In the genomic region with DNA sequence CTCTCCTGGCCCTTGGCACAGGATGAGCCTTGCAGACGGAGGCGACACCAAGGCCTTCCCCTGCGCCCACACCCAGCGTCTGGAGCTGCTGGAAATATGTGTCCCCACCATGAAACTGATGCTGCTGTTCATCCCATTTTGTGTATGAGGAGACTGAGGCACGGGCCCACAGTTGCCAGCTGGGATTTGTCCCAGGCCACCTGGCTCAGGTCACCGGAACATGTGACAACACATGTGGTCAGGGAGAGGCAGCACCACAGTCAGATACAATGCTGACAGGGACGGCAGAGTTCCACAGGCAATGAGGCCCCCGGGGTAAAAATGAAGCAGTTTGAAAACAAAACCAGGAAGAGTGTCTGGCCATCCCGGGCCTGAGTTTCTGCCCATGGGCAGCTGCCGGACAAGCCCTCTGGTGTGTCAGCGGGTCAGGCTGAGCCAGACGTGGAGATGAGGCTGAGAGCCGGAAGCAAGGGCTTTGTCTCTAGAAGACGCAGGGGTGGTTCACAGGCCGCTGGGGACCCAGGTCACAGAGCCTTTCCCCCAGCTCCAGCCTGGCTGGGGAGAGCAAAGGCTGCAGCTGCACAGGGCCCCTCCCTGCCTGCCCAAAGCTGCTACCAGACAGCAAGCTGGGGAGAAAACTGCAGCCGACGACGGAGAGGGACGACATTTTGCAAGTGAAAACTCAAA, we compare ENCODE assay signal across 14 cellular contexts.
A peak's percentile ranks its signal among the peaks of the same experiment; 100 is the strongest.
DNase-seq lines count a peak whose midpoint lies in the region; FAIRE-seq and TF ChIP-seq lines count a peak whose summit lies in the region.
"Had no signal": no experiment of that assay in that cellular context is flagged by ENCODE, and none has a peak within 500 bp of the region (broad histone marks: within the 10 kb centered on the region; RNA-seq: fewer than 3 reads in every experiment).

No MANE protein-coding gene starts in this region.

- peaks cover 15 to 16% of the 10 kb centered on the region in 2 experiments for H3K27me3 ChIP-seq in endothelial cell of umbilical vein (ENCODE audit: control insufficient read depth in 2 of 2, insufficient read depth in 2 of 2, low read length in 2 of 2)
- H3K27me3 ChIP-seq in suprapubic skin, result peaks cover 5% of the 10 kb centered on the region

- H4K20me1 ChIP-seq in endothelial cell of umbilical vein (replicated peaks; ENCODE audit: control insufficient read depth, extremely low read depth, insufficient read depth, low read length), result no peaks in the 10 kb centered on the region

- H3K4me2 ChIP-seq in endothelial cell of umbilical vein (ENCODE audit: insufficient read depth, low read length), result no peak overlapping the region

- CTCF ChIA-PET in endothelial cell of umbilical vein (lab: Charles Lee), result no interaction called here

- H3K4me1 Mint-ChIP-seq in mesothelial cell of epicardium, result peaks cover 56% of the 10 kb centered on the region

- H3K27ac ChIP-seq in endothelial cell of umbilical vein (ENCODE audit: insufficient read depth, low read depth, low read length), result no peak overlapping the region
- no peak overlapping the region for H3K27ac ChIP-seq in suprapubic skin

- H3K4me3 ChIP-seq in endothelial cell of umbilical vein (replicated peaks in 1 of 3; ENCODE audit: insufficient read depth in 1 of 3, low read depth in 1 of 3, low read length in 3 of 3) (no peak overlapping the region), suprapubic skin (no peak overlapping the region)
- H3K4me3 ChIP-seq: GM12878 had no signal

- peak; percentile 8 for DNase-seq in activated naive CD4-positive, alpha-beta T cell treated with anti-CD3 and anti-CD28 coated beads, Interleukin-2, amount 50 U/mL, for 16 hours
- DNase-seq in endothelial cell of umbilical vein (ENCODE audit: low read depth, low spot score), result peak; percentile 6
- peak; percentile 12 to 34 for DNase-seq in mesothelial cell of epicardium (ENCODE audit: low spot score in 2 of 2, unreplicated experiment in 2 of 2)
- peak; percentile 55 to 72 for DNase-seq in suprapubic skin (ENCODE audit: low spot score in 2 of 2)
- no peak for DNase-seq in EL
- DNase-seq in midbrain (lab: John Stamatoyannopoulos, UW), result no peak
- no peak for DNase-seq in D721Med (ENCODE audit: insufficient read length, low spot score)
- DNase-seq: NCI-H2171 treated with DMSO at 0.1 percent for 48 hours; stimulated activated CD8-positive, alpha-beta memory T cell treated with anti-CD3 and anti-CD28 coated beads, Interleukin-4, amount 100 ng/mL, for 48 hours had no signal

- H3K36me3 ChIP-seq in endothelial cell of umbilical vein (ENCODE audit: control insufficient read depth in 2 of 2, extremely low read depth in 1 of 2, insufficient read depth in 2 of 2, low read length in 2 of 2) (no peaks in the 10 kb centered on the region), suprapubic skin (no peaks in the 10 kb centered on the region)

- no peaks in the 10 kb centered on the region for H3K4me1 ChIP-seq in endothelial cell of umbilical vein (ENCODE audit: control insufficient read depth, extremely low read depth, insufficient read depth, low read length)
- H3K4me1 ChIP-seq in suprapubic skin, result peaks cover 15% of the 10 kb centered on the region

- H3K9me3 Mint-ChIP-seq in mesothelial cell of epicardium, result peaks cover 8% of the 10 kb centered on the region
- H3K9me3 Mint-ChIP-seq: activated T-helper 1 cell treated with anti-CD3 and anti-CD28 coated beads, Interleukin-12 subunit alpha, Interleukin-12 subunit beta, Interleukin-2, Interleukin-4 antibody, amounts not matched to agents 30 ng/mL and 10 ng/mL and 1 ng/mL, durations not matched to agents 14 hours and 24 hours and 36 hours had no signal

- TF ChIP-seq EP300 in suprapubic skin (IDR thresholded peaks at IDR 0.05), result no peak

- POLR2A ChIA-PET in endothelial cell of umbilical vein (lab: Charles Lee), result no interaction called here

- H3K9me3 ChIP-seq in endothelial cell of umbilical vein (replicated peaks; ENCODE audit: control insufficient read depth, insufficient read depth, low read length) (no peaks in the 10 kb centered on the region), suprapubic skin (no peaks in the 10 kb centered on the region)

- no peaks in the 10 kb centered on the region for H3K27me3 Mint-ChIP-seq in mesothelial cell of epicardium (ENCODE audit: low read depth)

- H3K4me3 Mint-ChIP-seq in mesothelial cell of epicardium, result no peak overlapping the region
- H3K4me3 Mint-ChIP-seq: activated T-helper 1 cell treated with anti-CD3 and anti-CD28 coated beads, Interleukin-12 subunit alpha, Interleukin-12 subunit beta, Interleukin-2, Interleukin-4 antibody, amounts not matched to agents 30 ng/mL and 10 ng/mL and 1 ng/mL, durations not matched to agents 14 hours and 24 hours and 36 hours; memory B cell had no signal

- no peak for TF ChIP-seq POLR2A in endothelial cell of umbilical vein (IDR thresholded peaks at IDR 0.05; ENCODE audit: low read depth, low read length)
- TF ChIP-seq POLR2A in suprapubic skin (IDR thresholded peaks at IDR 0.05), result no peak

- H3K9ac ChIP-seq in endothelial cell of umbilical vein (replicated peaks; ENCODE audit: extremely low read depth, insufficient read depth, low read length), result no peak overlapping the region

- FAIRE-seq in endothelial cell of umbilical vein (lab: Jason Lieb, UNC) (no peak), D721Med (lab: Jason Lieb, UNC) (no peak)
- FAIRE-seq: frontal cortex, GM12878, RCC 7860 had no signal

- no peaks in the 10 kb centered on the region for H3K9me1 ChIP-seq in endothelial cell of umbilical vein (replicated peaks; ENCODE audit: control insufficient read depth, extremely low read depth, insufficient read depth, low read length)

- H3K79me2 ChIP-seq in endothelial cell of umbilical vein (ENCODE audit: control insufficient read depth, insufficient read depth, low read length), result no peaks in the 10 kb centered on the region

- H3K27ac Mint-ChIP-seq in mesothelial cell of epicardium, result peak overlapping the region; percentile 64
- H3K27ac Mint-ChIP-seq: activated T-helper 1 cell treated with anti-CD3 and anti-CD28 coated beads, Interleukin-12 subunit alpha, Interleukin-12 subunit beta, Interleukin-2, Interleukin-4 antibody, amounts not matched to agents 30 ng/mL and 10 ng/mL and 1 ng/mL, durations not matched to agents 14 hours and 24 hours and 36 hours; memory B cell had no signal

- no peaks in the 10 kb centered on the region for H3K36me3 Mint-ChIP-seq in mesothelial cell of epicardium

- TF ChIP-seq CTCF in endothelial cell of umbilical vein (IDR thresholded peaks at IDR 0.05; ENCODE audit: extremely low read depth in 1 of 2, insufficient read depth in 1 of 2, low read depth in 1 of 2, low read length in 2 of 2) (no peak), mesothelial cell of epicardium (IDR thresholded peaks at IDR 0.05; ENCODE audit: unreplicated experiment) (no peak), suprapubic skin (IDR thresholded peaks at IDR 0.05) (no peak), D721Med (IDR thresholded peaks at IDR 0.05; ENCODE audit: insufficient read depth, missing control alignments) (no peak)

- 87% methylated on average over 19 of the region's 19 CpGs for WGBS in suprapubic skin

- no peak overlapping the region for H2AFZ ChIP-seq in endothelial cell of umbilical vein (ENCODE audit: low read depth, low read length)

- intact Hi-C loops in endothelial cell of umbilical vein (cut with micrococcal nuclease), result no loop called here

- BruUV-seq in endothelial cell of umbilical vein (replicated peaks; lab: Mats Ljungman, UMichigan), result no TSS peak

- dilution Hi-C loops in endothelial cell of umbilical vein (cut with MboI; ENCODE audit: extremely low pct_ligation_motif_present, low sequenced_read_pairs), result no loop called here

TF ChIP-seq in endothelial cell of umbilical vein, 7 proteins besides CTCF, POLR2A, EP300 and RAD21:
- TF ChIP-seq POLR2AphosphoS5 (IDR thresholded peaks at IDR 0.05; ENCODE audit: insufficient read depth, low read depth, low read length), result no peak
- TF ChIP-seq JUN (IDR thresholded peaks at IDR 0.05; ENCODE audit: borderline replicate concordance, insufficient read depth, insufficient read length, low read depth), result no peak
- TF ChIP-seq, protein P1, sequence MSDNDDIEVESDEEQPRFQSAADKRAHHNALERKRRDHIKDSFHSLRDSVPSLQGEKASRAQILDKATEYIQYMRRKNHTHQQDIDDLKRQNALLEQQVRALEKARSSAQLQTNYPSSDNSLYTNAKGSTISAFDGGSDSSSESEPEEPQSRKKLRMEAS (IDR thresholded peaks at IDR 0.05; ENCODE audit: insufficient read depth, insufficient read length), result no peak
- no peak for TF ChIP-seq GATA2 (IDR thresholded peaks at IDR 0.05; ENCODE audit: insufficient read depth, insufficient read length, low read depth, low read length)
- no peak for TF ChIP-seq EZH2 (IDR thresholded peaks at IDR 0.05; ENCODE audit: borderline replicate concordance, low read depth, low read length, severe bottlenecking)
- TF ChIP-seq FOS (IDR thresholded peaks at IDR 0.05; ENCODE audit: borderline replicate concordance, insufficient read depth, low read length), result no peak
- TF ChIP-seq MYC (IDR thresholded peaks at IDR 0.05; ENCODE audit: low read depth, low read length), result no peak

Comparison
In these comparisons a context has a peak if more than half of its experiments do, and no peak if none do; other contexts are left out.
1. DNase-seq: peak in activated naive CD4-positive, alpha-beta T cell treated with anti-CD3 and anti-CD28 coated beads, Interleukin-2, amount 50 U/mL, for 16 hours (single experiment), endothelial cell of umbilical vein (single experiment), mesothelial cell of epicardium (2 of 2) and suprapubic skin (2 of 2); none in EL (single experiment), midbrain (single experiment) and D721Med (single experiment).